ENCODE assay signal across 8 cellular contexts in genomic region chr20:50335105-50335504, GRCh38.
DNase-seq lines count a peak whose midpoint lies in the region; ATAC-seq and TF ChIP-seq lines count a peak whose summit lies in the region.

No MANE protein-coding gene starts in this region.

- H3K27me3 ChIP-seq in upper lobe of right lung (no peaks in the 10 kb centered on the region), uterus (no peaks in the 10 kb centered on the region), suprapubic skin (no peaks in the 10 kb centered on the region)

- TF ChIP-seq POLR2A in uterus (IDR thresholded peaks at IDR 0.05) (no peak), suprapubic skin (IDR thresholded peaks at IDR 0.05) (no peak)

- peak; percentile 81 for DNase-seq in DMS153 (lab: John Stamatoyannopoulos, UW)
- DNase-seq in KBM-7 = peak; percentile 49
- DNase-seq in RKO (ENCODE audit: low spot score) = peak; percentile 63
- peak; percentile 23 for DNase-seq in fibroblast of peridontal ligament (ENCODE audit: extremely low read depth)
- no peak for DNase-seq in upper lobe of right lung
- no peak for DNase-seq in uterus
- no peak for DNase-seq in suprapubic skin (ENCODE audit: low spot score in 2 of 2)
- no peak for DNase-seq in islet precursor cell

- no peaks in the 10 kb centered on the region for H3K36me3 ChIP-seq in upper lobe of right lung
- H3K36me3 ChIP-seq in uterus = no peaks in the 10 kb centered on the region
- H3K36me3 ChIP-seq in suprapubic skin = no peaks in the 10 kb centered on the region

- TF ChIP-seq CTCF in upper lobe of right lung (IDR thresholded peaks at IDR 0.05) (no peak), uterus (IDR thresholded peaks at IDR 0.05) (no peak), suprapubic skin (IDR thresholded peaks at IDR 0.05) (no peak)

- in situ Hi-C loops in KBM-7 (cut with MboI; ENCODE audit: low pct_unique_long_range_greater_than_20kb, low sequenced_read_pairs) = no loop called here

- peaks cover 27% of the 10 kb centered on the region for H3K4me1 ChIP-seq in upper lobe of right lung
- no peaks in the 10 kb centered on the region for H3K4me1 ChIP-seq in uterus
- H3K4me1 ChIP-seq in suprapubic skin = peaks cover 59% of the 10 kb centered on the region

- WGBS in suprapubic skin = 24% methylated on average over 2 of the region's 2 CpGs

- H3K27ac ChIP-seq in upper lobe of right lung = no peak overlapping the region
- H3K27ac ChIP-seq in uterus = no peak overlapping the region
- H3K27ac ChIP-seq in suprapubic skin = no peak overlapping the region

- intact Hi-C loops in upper lobe of right lung (cut with DNase I) (no loop called here), uterus (cut with DNase I; ENCODE audit: low total_unique reads) (no loop called here)

- H3K4me3 ChIP-seq in upper lobe of right lung = no peak overlapping the region
- H3K4me3 ChIP-seq in uterus = no peak overlapping the region
- H3K4me3 ChIP-seq in suprapubic skin = no peak overlapping the region

- ATAC-seq in upper lobe of right lung = peak; percentile 50

- no peak for TF ChIP-seq EP300 in suprapubic skin (IDR thresholded peaks at IDR 0.05)

- H3K9me3 ChIP-seq in upper lobe of right lung = no peaks in the 10 kb centered on the region
- no peaks in the 10 kb centered on the region for H3K9me3 ChIP-seq in uterus
- no peaks in the 10 kb centered on the region for H3K9me3 ChIP-seq in suprapubic skin

Comparison
In these comparisons a context has a peak if more than half of its experiments do, and no peak if none do; other contexts are left out.
1. DNase-seq: peak in DMS153 (single experiment), KBM-7 (single experiment), RKO (single experiment) and fibroblast of peridontal ligament (single experiment); none in upper lobe of right lung (single experiment), uterus (0 of 2), suprapubic skin (0 of 2) and islet precursor cell (single experiment).